In genomic region chr1:26701995-26702679, GRCh38 we compare ENCODE assay signal across 11 cellular contexts. TPM values are rescaled to one million over a fixed set of nuclear protein-coding genes. Genes with fewer than 3 reads are reported as not detected.
DNase-seq lines count a peak whose midpoint lies in the region; TF ChIP-seq lines count a peak whose summit lies in the region.
"Had no signal": no experiment of that assay in that cellular context is flagged by ENCODE, and none has a peak within 500 bp of the region (broad histone marks: within the 10 kb centered on the region; RNA-seq: fewer than 3 reads in every experiment).

No MANE protein-coding gene starts in this region.

- DNase-seq in NCI-H1105 (lab: John Stamatoyannopoulos, UW) (no peak), mucosa of gallbladder (ENCODE audit: low spot score) (no peak), DMS79 treated with DMSO at 0.1 percent for 48 hours (lab: John Stamatoyannopoulos, UW) (no peak), mesenteric fat pad (ENCODE audit: low spot score) (no peak)
- DNase-seq: activated T-cell treated with anti-CD3 and anti-CD28 coated beads, Interleukin-2, amount 50 U/mL, for 4 hours; caudate nucleus; MG63 had no signal

- H2AFZ ChIP-seq in parathyroid adenoma = no peak overlapping the region

- H3K36me3 ChIP-seq in BLaER1 treated with 17β-estradiol and CSF1 and Interleukin-3, amounts not matched to agents 10 nM and 100 nM = peaks cover 0 to 63% (median 51%) of the 10 kb centered on the region in 11 experiments; a peak in 18 of 22 replicates
- peaks cover 86% of the 10 kb centered on the region for H3K36me3 ChIP-seq in KOPT-K1 (ENCODE audit: insufficient read depth, low read length)
- no peaks in the 10 kb centered on the region for H3K36me3 ChIP-seq in endocrine pancreas (ENCODE audit: control insufficient read depth, insufficient read depth, low read length)
- no peaks in the 10 kb centered on the region for H3K36me3 ChIP-seq in parathyroid adenoma (ENCODE audit: control insufficient read depth, insufficient read depth, low read length)

- H3K27ac ChIP-seq in BLaER1 treated with 17β-estradiol and CSF1 and Interleukin-3, amounts not matched to agents 10 nM and 100 nM = peak overlapping the region in 5 of 11 experiments; percentile 0 to 24 (median 5); a peak in 4 of 22 replicates
- H3K27ac ChIP-seq in KOPT-K1 (ENCODE audit: low read depth, low read length, poor library complexity, severe bottlenecking) (peak overlapping the region; percentile 30), parathyroid adenoma (no peak overlapping the region)

- H3K4me2 ChIP-seq in BLaER1 treated with 17β-estradiol and CSF1 and Interleukin-3, amounts not matched to agents 10 nM and 100 nM = peak overlapping the region; percentile 77 to 95 (median 90)
- peak overlapping the region; percentile 11 for H3K4me2 ChIP-seq in parathyroid adenoma (ENCODE audit: low read length)

- no peak for TF ChIP-seq CTCF in parathyroid adenoma (IDR thresholded peaks at IDR 0.05)

- peak overlapping the region; percentile 5 to 99 (median 26); a peak in 14 of 22 replicates for H3K9ac ChIP-seq in BLaER1 treated with 17β-estradiol and CSF1 and Interleukin-3, amounts not matched to agents 10 nM and 100 nM
- H3K9ac ChIP-seq in endocrine pancreas (ENCODE audit: control insufficient read depth, insufficient read depth, low read length) (no peak overlapping the region), parathyroid adenoma (no peak overlapping the region)

- H4K20me1 ChIP-seq in BLaER1 treated with 17β-estradiol and CSF1 and Interleukin-3, amounts not matched to agents 10 nM and 100 nM = peaks cover 94 to 95% (median 94%) of the 10 kb centered on the region in 11 experiments

- no peaks in the 10 kb centered on the region for H3K9me3 ChIP-seq in BLaER1 treated with 17β-estradiol and CSF1 and Interleukin-3, amounts not matched to agents 10 nM and 100 nM (replicated peaks in 1 of 11)
- H3K9me3 ChIP-seq in KOPT-K1 (ENCODE audit: insufficient read depth, low read length, poor library complexity, severe bottlenecking) (no peaks in the 10 kb centered on the region), endocrine pancreas (ENCODE audit: control insufficient read depth, low read length) (no peaks in the 10 kb centered on the region), parathyroid adenoma (ENCODE audit: control insufficient read depth, low read length) (no peaks in the 10 kb centered on the region)
- H3K9me3 ChIP-seq: MG63 had no signal

- H3K4me1 ChIP-seq in BLaER1 treated with 17β-estradiol and CSF1 and Interleukin-3, amounts not matched to agents 10 nM and 100 nM = peaks cover 81 to 89% (median 86%) of the 10 kb centered on the region in 10 experiments
- H3K4me1 ChIP-seq in endocrine pancreas (ENCODE audit: control insufficient read depth, insufficient read depth, low read length) (peaks cover 27% of the 10 kb centered on the region), parathyroid adenoma (peaks cover 21% of the 10 kb centered on the region)

- no peaks in the 10 kb centered on the region for H3K27me3 ChIP-seq in BLaER1 treated with 17β-estradiol and CSF1 and Interleukin-3, amounts not matched to agents 10 nM and 100 nM
- H3K27me3 ChIP-seq in endocrine pancreas (ENCODE audit: control insufficient read depth, insufficient read depth, low read length) = no peaks in the 10 kb centered on the region
- H3K27me3 ChIP-seq in parathyroid adenoma (ENCODE audit: control insufficient read depth, insufficient read depth, low read length) = no peaks in the 10 kb centered on the region
- H3K27me3 ChIP-seq: MG63 had no signal

- peak overlapping the region in 2 of 10 experiments; percentile 1 to 20; a peak in 1 of 20 replicates for H3K4me3 ChIP-seq in BLaER1 treated with 17β-estradiol and CSF1 and Interleukin-3, amounts not matched to agents 10 nM and 100 nM
- H3K4me3 ChIP-seq in endocrine pancreas (ENCODE audit: control insufficient read depth, insufficient read depth, low read length) = peak overlapping the region; percentile 7
- H3K4me3 ChIP-seq in parathyroid adenoma (ENCODE audit: low read depth, low read length) = peak overlapping the region; percentile 19
- H3K4me3 ChIP-seq: MG63 had no signal

- H3K79me2 ChIP-seq in parathyroid adenoma = peaks cover 7% of the 10 kb centered on the region

RNA-seq across cellular contexts. Expression of gene ARID1A, which starts 6.3 kb away (rescaled TPM):
- total RNA-seq in mucosa of gallbladder = 83.6 TPM
- total RNA-seq in mesenteric fat pad = 64.2 TPM

Comparison
In these comparisons a context has a peak if more than half of its experiments do, and no peak if none do; other contexts are left out.
1. H3K9ac ChIP-seq: peak in BLaER1 treated with 17β-estradiol and CSF1 and Interleukin-3, amounts not matched to agents 10 nM and 100 nM (11 of 11); none in endocrine pancreas (single experiment) and parathyroid adenoma (single experiment).